In genomic region chr13:28621439-28621838, GRCh38 we compare ENCODE assay signal across 19 cellular contexts.
"Had no signal": no experiment of that assay in that cellular context is flagged by ENCODE, and none has a peak within 500 bp of the region (broad histone marks: within the 10 kb centered on the region; RNA-seq: fewer than 3 reads in every experiment).

No MANE protein-coding gene starts in this region.

- H3K36me3 ChIP-seq: prostate gland, right lobe of liver, spleen, WERI-Rb-1 had no signal

- H3K27ac ChIP-seq: epithelial cell of prostate, prostate gland, WERI-Rb-1 had no signal

- H3K4me3 ChIP-seq: prostate gland, right lobe of liver, spleen had no signal

- H3K36me3 Mint-ChIP-seq: memory B cell; natural killer cell treated with Interleukin-12 subunit alpha and Interleukin-12 subunit beta and Interleukin-15 and Interleukin-18, amount 100 ng/mL, for 72 hours had no signal

- H3K9me3 Mint-ChIP-seq: activated CD8-positive, alpha-beta T cell treated with anti-CD3 and anti-CD28 coated beads for 36 hours; activated naive CD4-positive, alpha-beta T cell treated with anti-CD3 and anti-CD28 coated beads for 36 hours; activated T-helper 1 cell treated with anti-CD3 and anti-CD28 coated beads, Interleukin-12 subunit alpha, Interleukin-12 subunit beta, Interleukin-2, Interleukin-4 antibody, amounts not matched to agents 30 ng/mL and 10 ng/mL and 1 ng/mL, durations not matched to agents 14 hours and 24 hours and 36 hours; memory B cell; natural killer cell treated with Interleukin-12 subunit alpha and Interleukin-12 subunit beta and Interleukin-15 and Interleukin-18, amount 100 ng/mL, for 72 hours had no signal

- H3K27me3 Mint-ChIP-seq: activated CD8-positive, alpha-beta T cell treated with anti-CD3 and anti-CD28 coated beads for 36 hours; memory B cell had no signal

- H3K27me3 ChIP-seq: right lobe of liver had no signal

- H3K4me1 ChIP-seq: prostate gland, right lobe of liver had no signal

- H3K27ac Mint-ChIP-seq: activated CD4-positive, alpha-beta T cell treated with anti-CD3 and anti-CD28 coated beads for 36 hours; activated CD8-positive, alpha-beta T cell treated with anti-CD3 and anti-CD28 coated beads for 36 hours; activated naive CD4-positive, alpha-beta T cell treated with anti-CD3 and anti-CD28 coated beads for 36 hours; activated T-helper 1 cell treated with anti-CD3 and anti-CD28 coated beads, Interleukin-12 subunit alpha, Interleukin-12 subunit beta, Interleukin-2, Interleukin-4 antibody, amounts not matched to agents 30 ng/mL and 10 ng/mL and 1 ng/mL, durations not matched to agents 14 hours and 24 hours and 36 hours; memory B cell; natural killer cell treated with Interleukin-12 subunit alpha and Interleukin-12 subunit beta and Interleukin-15 and Interleukin-18, amount 100 ng/mL, for 72 hours had no signal

- H3K9me3 ChIP-seq: prostate gland, right lobe of liver, spleen had no signal

- H3K4me3 Mint-ChIP-seq: activated CD4-positive, alpha-beta T cell treated with anti-CD3 and anti-CD28 coated beads for 36 hours; activated CD8-positive, alpha-beta T cell treated with anti-CD3 and anti-CD28 coated beads for 36 hours; activated naive CD4-positive, alpha-beta T cell treated with anti-CD3 and anti-CD28 coated beads for 36 hours; activated T-helper 1 cell treated with anti-CD3 and anti-CD28 coated beads, Interleukin-12 subunit alpha, Interleukin-12 subunit beta, Interleukin-2, Interleukin-4 antibody, amounts not matched to agents 30 ng/mL and 10 ng/mL and 1 ng/mL, durations not matched to agents 14 hours and 24 hours and 36 hours; memory B cell; natural killer cell treated with Interleukin-12 subunit alpha and Interleukin-12 subunit beta and Interleukin-15 and Interleukin-18, amount 100 ng/mL, for 72 hours had no signal

- ATAC-seq: activated CD4-positive, alpha-beta T cell treated with anti-CD3 and anti-CD28 coated beads for 36 hours; activated CD8-positive, alpha-beta T cell treated with anti-CD3 and anti-CD28 coated beads for 36 hours; natural killer cell treated with Interleukin-12 subunit alpha and Interleukin-12 subunit beta and Interleukin-15 and Interleukin-18, amount 100 ng/mL, for 72 hours had no signal

- DNase-seq: activated CD4-positive, alpha-beta T cell treated with anti-CD3 and anti-CD28 coated beads for 36 hours; activated CD8-positive, alpha-beta memory T cell treated with anti-CD3 and anti-CD28 coated beads, Interleukin-2, amount 50 U/mL, for 4 hours; activated CD8-positive, alpha-beta T cell treated with anti-CD3 and anti-CD28 coated beads for 36 hours; activated naive CD4-positive, alpha-beta T cell treated with anti-CD3 and anti-CD28 coated beads for 36 hours; central memory CD4-positive, alpha-beta T cell; cortex of kidney; effector memory CD4-positive, alpha-beta T cell; left cardiac atrium; right lobe of liver; spleen; stimulated activated CD4-positive, alpha-beta T cell treated with anti-CD3 and anti-CD28 coated beads, Interleukin-2, amount 100 ng/mL, for 24 hours; stimulated activated naive CD4-positive, alpha-beta T cell; T-helper 1 cell; WERI-Rb-1 had no signal
